Comparison of ENCODE assay signal across 8 cellular contexts in genomic region chr7:76626581-76626980, GRCh38. TPM values are rescaled to one million over a fixed set of nuclear protein-coding genes. Genes with fewer than 3 reads are reported as not detected.
DNase-seq lines count a peak whose midpoint lies in the region; ATAC-seq, FAIRE-seq and TF ChIP-seq lines count a peak whose summit lies in the region.
"Not testable (repeated sequence)": the region's sequence is repeated elsewhere in the genome, so short reads cannot be mapped to it uniquely, and the experiment has no call there.

No MANE protein-coding gene starts in this region.

- intact Hi-C loops in K562 (cut with micrococcal nuclease); Right ventricle myocardium superior (cut with DNase I): not testable (repeated sequence)

- not testable (repeated sequence) for H3K27me3 ChIP-seq in KMS-11 (ENCODE audit: insufficient read depth, low read depth); K562 (ENCODE audit: control insufficient read depth in 2 of 2, insufficient read depth in 2 of 2, low read length in 2 of 2); thoracic aorta (replicated peaks; ENCODE audit: insufficient read depth)

- not testable (repeated sequence) for TF ChIP-seq CTCF in GM12865 (IDR thresholded peaks at IDR 0.05; ENCODE audit: insufficient read depth, low read depth, low read length, missing control alignments); KMS-11 (conservative IDR thresholded peaks at IDR 0.05; ENCODE audit: low read depth, low read length); VCaP (conservative IDR thresholded peaks at IDR 0.05); K562 (IDR thresholded peaks at IDR 0.05 in 2 of 3, conservative IDR thresholded peaks at IDR 0.05 in 1 of 3; ENCODE audit: insufficient read depth in 2 of 3, low read depth in 1 of 3, low read length in 3 of 3); thoracic aorta (IDR thresholded peaks at IDR 0.05)

- H3K27ac Mint-ChIP-seq in natural killer cell treated with Interleukin-12 subunit alpha and Interleukin-12 subunit beta and Interleukin-15 and Interleukin-18, amount 100 ng/mL, for 72 hours, result peak overlapping the region; percentile 73 to 91

- H3K4me3 ChIP-seq in GM12865 (ENCODE audit: low read depth, low read length), result peak overlapping the region; percentile 65
- not testable (repeated sequence) for H3K4me3 ChIP-seq in KMS-11 (IDR thresholded peaks at IDR 0.05; ENCODE audit: insufficient read depth, low read depth, low read length)
- peak overlapping the region; percentile 53 for H3K4me3 ChIP-seq in K562
- H3K4me3 ChIP-seq in thoracic aorta, result peak overlapping the region; percentile 82

- FAIRE-seq in K562 (lab: Jason Lieb, UNC), result not testable (repeated sequence)

- H3K36me3 ChIP-seq in KMS-11 (ENCODE audit: insufficient read depth); thoracic aorta: not testable (repeated sequence)
- H3K36me3 ChIP-seq in K562 (ENCODE audit: control insufficient read depth, insufficient read depth, low read length), result peaks cover 16% of the 10 kb centered on the region; the same call in 2 of the 3 replicates

- peak overlapping the region; percentile 78 for H3K4me3 Mint-ChIP-seq in natural killer cell treated with Interleukin-12 subunit alpha and Interleukin-12 subunit beta and Interleukin-15 and Interleukin-18, amount 100 ng/mL, for 72 hours

- DNase-seq in GM12865 (ENCODE audit: low read depth) (peak; percentile 13), K562 (ENCODE audit: extremely low read depth in 1 of 4, low spot score in 3 of 4) (peak in 1 of 4 experiments; percentile 53)
- DNase-seq in Right ventricle myocardium superior; natural killer cell treated with Interleukin-12 subunit alpha and Interleukin-12 subunit beta and Interleukin-15 and Interleukin-18, amount 100 ng/mL, for 72 hours (ENCODE audit: low spot score); thoracic aorta (ENCODE audit: low spot score): not testable (repeated sequence)

- not testable (repeated sequence) for H3K9me3 ChIP-seq in K562 (replicated peaks; ENCODE audit: control insufficient read depth, insufficient read depth, low read depth, low read length); thoracic aorta

- H3K36me3 Mint-ChIP-seq in natural killer cell treated with Interleukin-12 subunit alpha and Interleukin-12 subunit beta and Interleukin-15 and Interleukin-18, amount 100 ng/mL, for 72 hours, result not testable (repeated sequence)

- not testable (repeated sequence) for H4K20me1 ChIP-seq in KMS-11 (ENCODE audit: insufficient read depth); K562 (replicated peaks; ENCODE audit: control insufficient read depth, insufficient read depth, low read length)

- not testable (repeated sequence) for H2AFZ ChIP-seq in KMS-11 (ENCODE audit: low read depth); K562 (ENCODE audit: low read depth, low read length)

- not testable (repeated sequence) for H3K9me1 ChIP-seq in K562 (ENCODE audit: control insufficient read depth, insufficient read depth, low read length)

- TF ChIP-seq RAD21 in K562 (CRISPR knock-in tag; conservative IDR thresholded peaks at IDR 0.05 in 1 of 2, IDR thresholded peaks at IDR 0.05 in 1 of 2), result not testable (repeated sequence)

- not testable (repeated sequence) for H3K9me3 Mint-ChIP-seq in natural killer cell treated with Interleukin-12 subunit alpha and Interleukin-12 subunit beta and Interleukin-15 and Interleukin-18, amount 100 ng/mL, for 72 hours

- not testable (repeated sequence) for H3K27ac ChIP-seq in KMS-11
- H3K27ac ChIP-seq in VCaP, result peak overlapping the region; percentile 48
- H3K27ac ChIP-seq in K562 (ENCODE audit: extremely low read depth, low read depth, low read length), result peak overlapping the region; percentile 60
- H3K27ac ChIP-seq in thoracic aorta, result peak overlapping the region; percentile 72 to 83

- POLR2A ChIA-PET in K562 (lab: Yijun Ruan, JAX), result not testable (repeated sequence)

- TF ChIP-seq POLR2A in K562 (conservative IDR thresholded peaks at IDR 0.05), result not testable (repeated sequence)

- CTCF ChIA-PET in K562 (lab: Yijun Ruan, JAX; ENCODE audit: low intra/inter-chr PET ratio), result not testable (repeated sequence)

- TF ChIP-seq EP300 in K562 (IDR thresholded peaks at IDR 0.05; ENCODE audit: low read length), result not testable (repeated sequence)

- BruUV-seq in K562 (replicated peaks; lab: Mats Ljungman, UMichigan), result not testable (repeated sequence)

- ATAC-seq in HG02610 (IDR thresholded peaks at IDR 0.05; ENCODE audit: unreplicated experiment), result peak; percentile 33
- ATAC-seq in K562, result peak; percentile 88
- peak; percentile 74 for ATAC-seq in Right ventricle myocardium superior (ENCODE audit: poor library complexity)
- ATAC-seq in natural killer cell treated with Interleukin-12 subunit alpha and Interleukin-12 subunit beta and Interleukin-15 and Interleukin-18, amount 100 ng/mL, for 72 hours, result peak; percentile 75 to 80
- not testable (repeated sequence) for ATAC-seq in thoracic aorta (ENCODE audit: insufficient number of reproducible peaks, low FRiP score, low read depth)

- H3K4me2 ChIP-seq in KMS-11, result peak overlapping the region; percentile 54; the same call in 1 of the 2 replicates
- peak overlapping the region; percentile 88 for H3K4me2 ChIP-seq in K562 (ENCODE audit: insufficient read depth, low read length)

- 0% methylated on average over 8 of the region's 34 CpGs for WGBS in K562 (ENCODE audit: insufficient coverage, low coverage, missing lambda C conversion rate)

- H3K27me3 Mint-ChIP-seq in natural killer cell treated with Interleukin-12 subunit alpha and Interleukin-12 subunit beta and Interleukin-15 and Interleukin-18, amount 100 ng/mL, for 72 hours, result not testable (repeated sequence)

- not testable (repeated sequence) for H3K4me1 Mint-ChIP-seq in natural killer cell treated with Interleukin-12 subunit alpha and Interleukin-12 subunit beta and Interleukin-15 and Interleukin-18, amount 100 ng/mL, for 72 hours (ENCODE audit: low read depth in 2 of 2)

- H3K4me1 ChIP-seq in KMS-11 (ENCODE audit: low read depth, poor library complexity, severe bottlenecking); K562 (replicated peaks in 1 of 2; ENCODE audit: control insufficient read depth in 2 of 2, insufficient read depth in 2 of 2, low read length in 2 of 2); thoracic aorta (ENCODE audit: control insufficient read depth in 1 of 2, low read depth in 2 of 2): not testable (repeated sequence)

- H3K9ac ChIP-seq in KMS-11 (peak overlapping the region; percentile 30; the same call in 1 of the 2 replicates), K562 (ENCODE audit: insufficient read depth in 1 of 2, low read depth in 2 of 2, low read length in 2 of 2) (peak overlapping the region; percentile 66 to 90; a peak in 3 of 4 replicates)

- H3K79me2 ChIP-seq in KMS-11 (ENCODE audit: insufficient read depth, low read depth); K562 (ENCODE audit: control insufficient read depth, insufficient read depth, low read length): not testable (repeated sequence)

- in situ Hi-C loops in K562 (cut with MboI), result loop anchor here (25.0 kb wide), 4 partner anchors 611 to 1564 kb away; partner anchors contain the start of genes CCL26 and RCC1L

TF ChIP-seq in K562, 482 proteins besides CTCF, POLR2A, EP300 and RAD21 (continues in another document):
- TF ChIP-seq E2F6 (IDR thresholded peaks at IDR 0.05; ENCODE audit: borderline replicate concordance in 1 of 2, extremely low read depth in 1 of 2, insufficient read depth in 1 of 2, insufficient read length in 1 of 2, low read depth in 1 of 2, low read length in 1 of 2, poor library complexity in 1 of 2, severe bottlenecking in 1 of 2), result peak in 1 of 2 experiments; percentile 34

RNA-seq across cellular contexts. Expression of gene POMZP3, which starts 0.5 kb away (rescaled TPM):
- total RNA-seq in K562 (2011; cell fraction: chromatin; rRNA removed; ENCODE audit: low replicate concordance), result 14.2 and 28.7 TPM in 2 replicates
- 21.8 and 25.5 TPM in 2 replicates for total RNA-seq in K562 (2011; cell fraction: nucleolus; rRNA removed)
- 19.4 and 23.0 TPM in 2 replicates for total RNA-seq in K562 (2011; cell fraction: nucleoplasm; rRNA removed)
- total RNA-seq in K562 (2014; rRNA removed) (5.4 and 5.7 TPM in 2 replicates), K562 (2014; rRNA removed; fragmentation: Illumina TruSeq; extraction: Trizol) (3.8 and 4.5 TPM in 2 replicates), K562 (2015; rRNA removed; fragmentation: Illumina TruSeq; extraction: Trizol) (4.0 and 4.9 TPM in 2 replicates), K562 (2021) (13.4 and 15.8 TPM in 2 replicates), Right ventricle myocardium superior (7.2 TPM), thoracic aorta (1 to 10 TPM; 6.8 to 7.3 TPM)
- polyA plus RNA-seq in K562 (2011; rRNA removed) (3.7 and 6.4 TPM in 2 replicates), K562 (2014; fragmentation: Illumina TruSeq; extraction: Trizol) (8.2 and 8.8 TPM in 2 replicates), K562 (2014; fragmentation: Nextera tagmentation; extraction: Ambion mirVana) (1 to 10 TPM; 2.3 to 3.2 TPM), K562 (2014; rRNA removed) (4.6 and 7.6 TPM in 2 replicates)
- 4.4 and 6.1 TPM in 2 replicates for polyA plus RNA-seq in K562 (2011; cell fraction: cytosol; rRNA removed)
- 4.6 and 9.7 TPM in 2 replicates for polyA plus RNA-seq in K562 (2011; cell fraction: nucleus; rRNA removed)
- 9.8 and 16.9 TPM in 2 replicates for polyA plus RNA-seq in K562 (2012)
- 4.8 and 6.7 TPM in 2 replicates for polyA minus RNA-seq in K562 (2011; rRNA and poly(A)+ RNA removed)
- 3.9 and 7.2 TPM in 2 replicates for polyA minus RNA-seq in K562 (2011; cell fraction: cytosol; rRNA and poly(A)+ RNA removed)
- polyA minus RNA-seq in K562 (2011; cell fraction: nucleus; rRNA and poly(A)+ RNA removed), result 7.7 and 10.9 TPM in 2 replicates
- 10 to 100 TPM; 12.9 to 14.9 TPM for total RNA-seq in natural killer cell treated with Interleukin-12 subunit alpha and Interleukin-12 subunit beta and Interleukin-15 and Interleukin-18, amount 100 ng/mL, for 72 hours
